8 cellular contexts compared by ENCODE assay signal in genomic region chr14:99320105-99320572, GRCh38. TPM values are rescaled to one million over a fixed set of nuclear protein-coding genes. Genes with fewer than 3 reads are reported as not detected.
A peak's percentile ranks its signal among the peaks of the same experiment; 100 is the strongest.
DNase-seq lines count a peak whose midpoint lies in the region; ATAC-seq and TF ChIP-seq lines count a peak whose summit lies in the region.

No MANE protein-coding gene starts in this region.

- no peaks in the 10 kb centered on the region for H3K27me3 ChIP-seq in iPS-15b (ENCODE audit: control insufficient read depth, insufficient read depth, low read length)

- no peaks in the 10 kb centered on the region for H3K36me3 Mint-ChIP-seq in activated naive CD4-positive, alpha-beta T cell treated with anti-CD3 and anti-CD28 coated beads, Interleukin-2, amount 50 U/mL, for 72 hours

- no peak overlapping the region for H3K9ac ChIP-seq in iPS-15b (ENCODE audit: low read depth, low read length)

- H3K27ac Mint-ChIP-seq in activated naive CD4-positive, alpha-beta T cell treated with anti-CD3 and anti-CD28 coated beads, Interleukin-2, amount 50 U/mL, for 72 hours = no peak overlapping the region

- peak; percentile 75 for ATAC-seq in GM21619 (IDR thresholded peaks at IDR 0.05; ENCODE audit: unreplicated experiment)
- peak; percentile 87 for ATAC-seq in SK-N-SH treated with all-trans-retinoic acid at 6 μM for 48 hours
- ATAC-seq in activated naive CD4-positive, alpha-beta T cell treated with anti-CD3 and anti-CD28 coated beads, Interleukin-2, amount 50 U/mL, for 72 hours = peak; percentile 82 to 91

- H3K36me3 ChIP-seq in iPS-15b (ENCODE audit: control insufficient read depth, insufficient read depth, low read length) = no peaks in the 10 kb centered on the region

- H3K4me3 ChIP-seq in iPS-15b (ENCODE audit: low read depth, low read length) = peak overlapping the region; percentile 6

- H3K9me3 Mint-ChIP-seq in activated naive CD4-positive, alpha-beta T cell treated with anti-CD3 and anti-CD28 coated beads, Interleukin-2, amount 50 U/mL, for 72 hours = no peaks in the 10 kb centered on the region

- H3K9me3 ChIP-seq in iPS-15b (ENCODE audit: control insufficient read depth, insufficient read depth, low read length) = no peaks in the 10 kb centered on the region

- no peaks in the 10 kb centered on the region for H3K4me1 ChIP-seq in iPS-15b (ENCODE audit: control insufficient read depth, insufficient read depth, low read length)

- DNase-seq in EH (ENCODE audit: low read depth) (peak; percentile 48), LoVo (ENCODE audit: low spot score) (peak; percentile 52), OCI-M2 (lab: John Stamatoyannopoulos, UW; ENCODE audit: unreplicated experiment) (no peak)
- peak; percentile 73 to 82 for DNase-seq in activated naive CD4-positive, alpha-beta T cell treated with anti-CD3 and anti-CD28 coated beads, Interleukin-2, amount 50 U/mL, for 72 hours (ENCODE audit: low spot score in 2 of 2)
- peak; percentile 61 to 69 for DNase-seq in stimulated activated CD4-positive, alpha-beta T cell treated with anti-CD3 and anti-CD28 coated beads, Interleukin-4, amount 100 ng/mL, for 4 hours

TF ChIP-seq in SK-N-SH treated with all-trans-retinoic acid at 6 μM for 48 hours, 23 proteins besides CTCF, POLR2A, EP300 and RAD21:
- no peak for TF ChIP-seq TCF4 (CRISPR knock-in tag; IDR thresholded peaks at IDR 0.05; ENCODE audit: borderline replicate concordance)
- no peak for TF ChIP-seq OSR1 (CRISPR knock-in tag; IDR thresholded peaks at IDR 0.05)
- TF ChIP-seq, protein P1, sequence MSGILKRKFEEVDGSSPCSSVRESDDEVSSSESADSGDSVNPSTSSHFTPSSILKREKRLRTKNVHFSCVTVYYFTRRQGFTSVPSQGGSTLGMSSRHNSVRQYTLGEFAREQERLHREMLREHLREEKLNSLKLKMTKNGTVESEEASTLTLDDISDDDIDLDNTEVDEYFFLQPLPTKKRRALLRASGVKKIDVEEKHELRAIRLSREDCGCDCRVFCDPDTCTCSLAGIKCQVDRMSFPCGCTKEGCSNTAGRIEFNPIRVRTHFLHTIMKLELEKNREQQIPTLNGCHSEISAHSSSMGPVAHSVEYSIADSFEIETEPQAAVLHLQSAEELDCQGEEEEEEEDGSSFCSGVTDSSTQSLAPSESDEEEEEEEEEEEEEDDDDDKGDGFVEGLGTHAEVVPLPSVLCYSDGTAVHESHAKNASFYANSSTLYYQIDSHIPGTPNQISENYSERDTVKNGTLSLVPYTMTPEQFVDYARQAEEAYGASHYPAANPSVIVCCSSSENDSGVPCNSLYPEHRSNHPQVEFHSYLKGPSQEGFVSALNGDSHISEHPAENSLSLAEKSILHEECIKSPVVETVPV (CRISPR knock-in tag; IDR thresholded peaks at IDR 0.05) = no peak
- no peak for TF ChIP-seq ZFP3 (CRISPR knock-in tag; IDR thresholded peaks at IDR 0.05)

RNA-seq across cellular contexts. Expression of gene BCL11B, which starts 48.1 kb away (rescaled TPM):
- 10 to 100 TPM; 57.8 to 65.7 TPM for total RNA-seq in activated naive CD4-positive, alpha-beta T cell treated with anti-CD3 and anti-CD28 coated beads, Interleukin-2, amount 50 U/mL, for 72 hours
